1 cellular context compared by ENCODE assay signal in the genomic region with DNA sequence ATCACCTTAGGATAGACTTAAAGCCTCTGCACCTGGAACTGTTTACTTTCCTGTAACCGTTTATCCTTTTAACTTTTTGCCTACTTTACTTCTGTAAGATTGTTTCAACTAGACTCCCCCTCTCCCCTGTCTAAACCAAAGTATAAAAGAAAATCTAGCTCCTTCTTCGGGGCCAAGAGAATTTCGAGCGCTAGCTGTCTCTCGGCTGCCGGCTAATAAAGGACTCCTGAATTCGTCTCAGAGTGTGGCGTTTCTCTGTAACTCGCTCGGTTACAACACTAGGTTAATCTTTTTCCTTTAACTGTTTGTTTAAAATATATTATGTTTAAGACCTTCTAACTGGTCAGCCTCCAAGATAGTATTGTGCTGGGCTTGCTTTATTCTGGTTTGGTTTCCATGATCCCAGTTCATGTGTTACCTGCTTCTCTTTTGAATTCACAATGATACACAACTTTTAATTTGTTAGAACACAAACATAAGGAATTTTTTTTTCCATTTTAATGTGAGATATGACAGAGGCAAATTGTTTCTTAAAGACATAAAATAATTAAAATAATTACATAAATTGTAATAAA.
TF ChIP-seq lines count a peak whose summit lies in the region.

No MANE protein-coding gene starts in this region.

TF ChIP-seq in GM23338, 12 proteins besides CTCF, POLR2A, EP300 and RAD21 (continued from another document):
- TF ChIP-seq, protein P1, sequence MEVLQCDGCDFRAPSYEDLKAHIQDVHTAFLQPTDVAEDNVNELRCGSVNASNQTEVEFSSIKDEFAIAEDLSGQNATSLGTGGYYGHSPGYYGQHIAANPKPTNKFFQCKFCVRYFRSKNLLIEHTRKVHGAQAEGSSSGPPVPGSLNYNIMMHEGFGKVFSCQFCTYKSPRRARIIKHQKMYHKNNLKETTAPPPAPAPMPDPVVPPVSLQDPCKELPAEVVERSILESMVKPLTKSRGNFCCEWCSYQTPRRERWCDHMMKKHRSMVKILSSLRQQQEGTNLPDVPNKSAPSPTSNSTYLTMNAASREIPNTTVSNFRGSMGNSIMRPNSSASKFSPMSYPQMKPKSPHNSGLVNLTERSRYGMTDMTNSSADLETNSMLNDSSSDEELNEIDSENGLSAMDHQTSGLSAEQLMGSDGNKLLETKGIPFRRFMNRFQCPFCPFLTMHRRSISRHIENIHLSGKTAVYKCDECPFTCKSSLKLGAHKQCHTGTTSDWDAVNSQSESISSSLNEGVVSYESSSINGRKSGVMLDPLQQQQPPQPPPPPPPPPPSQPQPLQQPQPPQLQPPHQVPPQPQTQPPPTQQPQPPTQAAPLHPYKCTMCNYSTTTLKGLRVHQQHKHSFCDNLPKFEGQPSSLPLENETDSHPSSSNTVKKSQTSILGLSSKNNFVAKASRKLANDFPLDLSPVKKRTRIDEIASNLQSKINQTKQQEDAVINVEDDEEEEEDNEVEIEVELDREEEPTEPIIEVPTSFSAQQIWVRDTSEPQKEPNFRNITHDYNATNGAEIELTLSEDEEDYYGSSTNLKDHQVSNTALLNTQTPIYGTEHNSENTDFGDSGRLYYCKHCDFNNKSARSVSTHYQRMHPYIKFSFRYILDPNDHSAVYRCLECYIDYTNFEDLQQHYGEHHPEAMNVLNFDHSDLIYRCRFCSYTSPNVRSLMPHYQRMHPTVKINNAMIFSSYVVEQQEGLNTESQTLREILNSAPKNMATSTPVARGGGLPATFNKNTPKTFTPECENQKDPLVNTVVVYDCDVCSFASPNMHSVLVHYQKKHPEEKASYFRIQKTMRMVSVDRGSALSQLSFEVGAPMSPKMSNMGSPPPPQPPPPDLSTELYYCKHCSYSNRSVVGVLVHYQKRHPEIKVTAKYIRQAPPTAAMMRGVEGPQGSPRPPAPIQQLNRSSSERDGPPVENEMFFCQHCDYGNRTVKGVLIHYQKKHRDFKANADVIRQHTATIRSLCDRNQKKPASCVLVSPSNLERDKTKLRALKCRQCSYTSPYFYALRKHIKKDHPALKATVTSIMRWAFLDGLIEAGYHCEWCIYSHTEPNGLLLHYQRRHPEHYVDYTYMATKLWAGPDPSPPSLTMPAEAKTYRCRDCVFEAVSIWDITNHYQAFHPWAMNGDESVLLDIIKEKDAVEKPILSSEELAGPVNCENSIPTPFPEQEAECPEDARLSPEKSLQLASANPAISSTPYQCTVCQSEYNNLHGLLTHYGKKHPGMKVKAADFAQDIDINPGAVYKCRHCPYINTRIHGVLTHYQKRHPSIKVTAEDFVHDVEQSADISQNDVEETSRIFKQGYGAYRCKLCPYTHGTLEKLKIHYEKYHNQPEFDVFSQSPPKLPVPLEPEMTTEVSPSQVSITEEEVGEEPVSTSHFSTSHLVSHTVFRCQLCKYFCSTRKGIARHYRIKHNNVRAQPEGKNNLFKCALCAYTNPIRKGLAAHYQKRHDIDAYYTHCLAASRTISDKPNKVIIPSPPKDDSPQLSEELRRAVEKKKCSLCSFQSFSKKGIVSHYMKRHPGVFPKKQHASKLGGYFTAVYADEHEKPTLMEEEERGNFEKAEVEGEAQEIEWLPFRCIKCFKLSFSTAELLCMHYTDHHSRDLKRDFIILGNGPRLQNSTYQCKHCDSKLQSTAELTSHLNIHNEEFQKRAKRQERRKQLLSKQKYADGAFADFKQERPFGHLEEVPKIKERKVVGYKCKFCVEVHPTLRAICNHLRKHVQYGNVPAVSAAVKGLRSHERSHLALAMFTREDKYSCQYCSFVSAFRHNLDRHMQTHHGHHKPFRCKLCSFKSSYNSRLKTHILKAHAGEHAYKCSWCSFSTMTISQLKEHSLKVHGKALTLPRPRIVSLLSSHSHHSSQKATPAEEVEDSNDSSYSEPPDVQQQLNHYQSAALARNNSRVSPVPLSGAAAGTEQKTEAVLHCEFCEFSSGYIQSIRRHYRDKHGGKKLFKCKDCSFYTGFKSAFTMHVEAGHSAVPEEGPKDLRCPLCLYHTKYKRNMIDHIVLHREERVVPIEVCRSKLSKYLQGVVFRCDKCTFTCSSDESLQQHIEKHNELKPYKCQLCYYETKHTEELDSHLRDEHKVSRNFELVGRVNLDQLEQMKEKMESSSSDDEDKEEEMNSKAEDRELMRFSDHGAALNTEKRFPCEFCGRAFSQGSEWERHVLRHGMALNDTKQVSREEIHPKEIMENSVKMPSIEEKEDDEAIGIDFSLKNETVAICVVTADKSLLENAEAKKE (CRISPR knock-in tag; IDR thresholded peaks at IDR 0.05) = no peak
- no peak for TF ChIP-seq ZNF331 (CRISPR knock-in tag; IDR thresholded peaks at IDR 0.05; ENCODE audit: low read depth)
- TF ChIP-seq CREB1 (CRISPR knock-in tag; IDR thresholded peaks at IDR 0.05; ENCODE audit: low read depth) = no peak
- TF ChIP-seq EZH2phosphoT487 (IDR thresholded peaks at IDR 0.05; ENCODE audit: unreplicated experiment) = no peak
- TF ChIP-seq EZH2 (IDR thresholded peaks at IDR 0.05; ENCODE audit: low read depth, unreplicated experiment) = no peak
